In genomic region chr9:134206317-134207300, GRCh38 we compare ENCODE assay signal across 13 cellular contexts. TPM values are rescaled to one million over a fixed set of nuclear protein-coding genes. Genes with fewer than 3 reads are reported as not detected.
DNase-seq lines count a peak whose midpoint lies in the region; ATAC-seq and TF ChIP-seq lines count a peak whose summit lies in the region.
"Had no signal": no experiment of that assay in that cellular context is flagged by ENCODE, and none has a peak within 500 bp of the region (broad histone marks: within the 10 kb centered on the region; RNA-seq: fewer than 3 reads in every experiment).

No MANE protein-coding gene starts in this region.

- H3K18ac ChIP-seq in neuronal stem cell (ENCODE audit: low read length): peak overlapping the region; percentile 70

- intact Hi-C loops in Right ventricle myocardium inferior (cut with DNase I): no loop called here
- intact Hi-C loops in uterus (cut with DNase I; ENCODE audit: low total_unique reads): no loop called here

- WGBS in neuronal stem cell (ENCODE audit: extremely low coverage in 2 of 2, insufficient read length in 2 of 2, insufficient replicate concordance in 1 of 2), 2 donors: no CpG with 5 or more reads among the region's 20 CpGs

- H2BK5ac ChIP-seq in neuronal stem cell (ENCODE audit: low read length): no peak overlapping the region

- peak overlapping the region; percentile 49 for H2AK5ac ChIP-seq in neuronal stem cell (ENCODE audit: low read depth, low read length)

- H4K8ac ChIP-seq in neuronal stem cell (ENCODE audit: low read depth, low read length): no peak overlapping the region

- no peak overlapping the region for H3K4ac ChIP-seq in neuronal stem cell (ENCODE audit: low read length)

- H2BK15ac ChIP-seq in neuronal stem cell (ENCODE audit: low read length): no peak overlapping the region

- H3K4me3 ChIP-seq in right atrium auricular region (no peak overlapping the region), neuronal stem cell (ENCODE audit: low read length in 2 of 2) (no peak overlapping the region), uterus (no peak overlapping the region)

- no peak overlapping the region for H2AFZ ChIP-seq in neuronal stem cell (ENCODE audit: low read length)

- peak overlapping the region; percentile 68 for H4K91ac ChIP-seq in neuronal stem cell (ENCODE audit: low read depth, low read length, poor library complexity)

- H3K9ac ChIP-seq in neuronal stem cell (ENCODE audit: low read depth, low read length, poor library complexity): no peak overlapping the region

- TF ChIP-seq CTCF in right atrium auricular region (IDR thresholded peaks at IDR 0.05): no peak
- TF ChIP-seq CTCF in uterus (IDR thresholded peaks at IDR 0.05): no peak

- no peak overlapping the region for H3K23ac ChIP-seq in neuronal stem cell (ENCODE audit: low read depth, low read length, poor library complexity)

- H3K4me1 ChIP-seq in right atrium auricular region (peaks cover 0 to 53% of the 10 kb centered on the region in 2 donors), neuronal stem cell (ENCODE audit: control insufficient read depth in 2 of 2, insufficient read depth in 1 of 2, low read depth in 1 of 2, low read length in 2 of 2) (peaks cover 4 to 7% of the 10 kb centered on the region in 2 donors), uterus (peaks cover 4 to 7% of the 10 kb centered on the region in 2 donors)

- DNase-seq in Right ventricle myocardium inferior (ENCODE audit: missing footprints) (peak; percentile 32), right atrium auricular region (ENCODE audit: low spot score) (no peak), neuronal stem cell (ENCODE audit: low spot score) (no peak), uterus (peak; percentile 13 to 16), occipital lobe (lab: John Stamatoyannopoulos, UW) (no peak), RKO (ENCODE audit: low spot score) (no peak)
- DNase-seq: foreskin melanocyte, T-helper 2 cell, trophoblast cell had no signal

- no peak for TF ChIP-seq POLR2A in uterus (IDR thresholded peaks at IDR 0.05)

- H3K27me3 ChIP-seq in right atrium auricular region (no peaks in the 10 kb centered on the region), neuronal stem cell (ENCODE audit: control insufficient read depth in 3 of 3, insufficient read depth in 3 of 3, low read depth in 1 of 3, low read length in 3 of 3) (no peaks in the 10 kb centered on the region), uterus (no peaks in the 10 kb centered on the region)

- H3K9me3 ChIP-seq in right atrium auricular region (peaks cover 0 to 21% of the 10 kb centered on the region in 2 donors), neuronal stem cell (replicated peaks in 1 of 2; ENCODE audit: control insufficient read depth in 2 of 2, insufficient read depth in 1 of 2, low read depth in 1 of 2, low read length in 2 of 2) (no peaks in the 10 kb centered on the region), uterus (no peaks in the 10 kb centered on the region)

- no peak overlapping the region for H2BK120ac ChIP-seq in neuronal stem cell (ENCODE audit: low read depth, low read length)

- H2BK12ac ChIP-seq in neuronal stem cell (ENCODE audit: low read length): no peak overlapping the region

- H3K27ac ChIP-seq in right atrium auricular region: peak overlapping the region in 1 of 2 donors; percentile 47
- peak overlapping the region; percentile 76 for H3K27ac ChIP-seq in cingulate gyrus (ENCODE audit: low read depth, low read length)
- no peak overlapping the region for H3K27ac ChIP-seq in neuronal stem cell (replicated peaks; ENCODE audit: low read length)
- no peak overlapping the region for H3K27ac ChIP-seq in uterus

- H3K14ac ChIP-seq in neuronal stem cell (ENCODE audit: low read length): no peak overlapping the region

- H3K79me1 ChIP-seq in neuronal stem cell (ENCODE audit: low read depth, low read length): no peaks in the 10 kb centered on the region

- ATAC-seq in Right ventricle myocardium inferior: no peak
- ATAC-seq in HG02642 (IDR thresholded peaks at IDR 0.05; ENCODE audit: poor library complexity, unreplicated experiment): no peak

- no peak overlapping the region for H3K4me2 ChIP-seq in neuronal stem cell (ENCODE audit: insufficient read depth, low read length, poor library complexity, severe bottlenecking)

- H3K36me3 ChIP-seq in right atrium auricular region: no peaks in the 10 kb centered on the region
- H3K36me3 ChIP-seq in neuronal stem cell (replicated peaks in 1 of 2; ENCODE audit: control insufficient read depth in 2 of 2, insufficient read depth in 2 of 2, low read length in 2 of 2): no peaks in the 10 kb centered on the region
- no peaks in the 10 kb centered on the region for H3K36me3 ChIP-seq in uterus

RNA-seq across cellular contexts. Expression of gene RNU6ATAC, which starts 42.2 kb away (rescaled TPM):
- 122 TPM for total RNA-seq in Right ventricle myocardium inferior
- total RNA-seq in right atrium auricular region: not detected
- not detected for polyA plus RNA-seq in neuronal stem cell (2013, experiment 1 of 2)
- polyA plus RNA-seq in neuronal stem cell (2013, experiment 2 of 2): not detected
- 10 to 100 TPM in 1 of 4 donors, under 1 TPM in 1, not detected in 2; under 0.01 to 47.1 TPM for total RNA-seq in uterus
- not detected for total RNA-seq in occipital lobe
- total RNA-seq: dermis blood vessel endothelial cell had no signal
- polyA plus RNA-seq: AG04450 had no signal

Comparison
In these comparisons a context has a peak if more than half of its experiments do, and no peak if none do; other contexts are left out.
1. DNase-seq: peak in Right ventricle myocardium inferior (single experiment) and uterus (2 of 2); none in right atrium auricular region (single experiment), neuronal stem cell (single experiment), occipital lobe (single experiment) and RKO (single experiment).